8 cellular contexts compared by ENCODE assay signal in the genomic region with DNA sequence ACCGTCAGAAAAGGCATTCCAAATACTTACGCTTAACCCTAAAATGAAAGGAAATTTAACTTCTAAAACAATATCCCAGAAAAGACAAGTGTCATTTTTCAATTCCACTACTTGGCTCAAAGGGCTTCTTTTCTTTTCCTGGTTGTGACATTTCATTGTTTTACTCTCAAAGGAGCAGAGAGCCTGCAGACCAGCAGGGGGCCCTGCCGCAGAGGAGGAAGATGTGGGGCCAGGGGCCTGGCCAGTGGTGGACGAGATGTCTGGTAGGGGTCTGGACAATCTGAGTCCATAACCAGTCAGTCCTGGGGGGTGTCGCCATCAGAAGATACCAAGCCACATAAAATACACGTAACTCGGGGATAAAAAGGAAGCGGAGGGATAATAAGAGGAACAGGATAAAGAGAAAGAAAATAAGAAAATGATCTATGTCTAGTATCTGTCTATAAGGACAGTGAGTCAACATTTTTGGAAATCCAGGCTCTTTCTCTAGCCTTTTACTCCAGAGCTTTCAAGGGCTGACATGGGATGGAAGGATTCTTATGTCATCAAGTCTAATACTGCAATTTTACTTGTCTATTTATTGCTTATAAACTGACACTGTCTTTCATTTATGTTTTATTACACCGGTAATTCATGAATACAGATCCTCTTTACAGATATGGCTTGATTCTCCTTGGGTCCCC. TPM values are rescaled to one million over a fixed set of nuclear protein-coding genes. Genes with fewer than 3 reads are reported as not detected.
DNase-seq lines count a peak whose midpoint lies in the region; ATAC-seq and TF ChIP-seq lines count a peak whose summit lies in the region.

No MANE protein-coding gene starts in this region.

- H3K79me2 ChIP-seq in KMS-11 (ENCODE audit: insufficient read depth, low read depth) = no peaks in the 10 kb centered on the region

- no peak overlapping the region for H3K9ac ChIP-seq in KMS-11

- CTCF ChIA-PET in Calu3 (lab: Charles Lee) = no interaction called here

- H3K9me3 ChIP-seq in right atrium auricular region = no peaks in the 10 kb centered on the region

- no peak overlapping the region for H3K4me2 ChIP-seq in KMS-11

- H3K27me3 ChIP-seq in KMS-11 (ENCODE audit: insufficient read depth, low read depth) = no peaks in the 10 kb centered on the region
- no peaks in the 10 kb centered on the region for H3K27me3 ChIP-seq in right atrium auricular region

- no peaks in the 10 kb centered on the region for H3K4me1 ChIP-seq in KMS-11 (ENCODE audit: low read depth, poor library complexity, severe bottlenecking)
- peaks cover 0 to 5% of the 10 kb centered on the region in 2 donors for H3K4me1 ChIP-seq in right atrium auricular region

- BruUV-seq in Calu3 (replicated peaks; lab: Mats Ljungman, UMichigan) = no TSS peak

- no peak overlapping the region for H3K4me3 Mint-ChIP-seq in Calu3 (ENCODE audit: low read depth, unreplicated experiment)

- H3K27ac ChIP-seq in KMS-11 (no peak overlapping the region), right atrium auricular region (no peak overlapping the region)

- H3K36me3 ChIP-seq in KMS-11 (ENCODE audit: insufficient read depth) (no peaks in the 10 kb centered on the region), right atrium auricular region (no peaks in the 10 kb centered on the region)

- DNase-seq in Calu3 (peak; percentile 18), right atrium auricular region (ENCODE audit: low spot score) (no peak), NCI-H2171 (lab: John Stamatoyannopoulos, UW) (no peak)
- peak; percentile 44 for DNase-seq in activated naive CD4-positive, alpha-beta T cell treated with Interleukin-2 at 50 U/mL for 16 hours
- DNase-seq in stimulated activated CD4-positive, alpha-beta T cell treated with anti-CD3 and anti-CD28 coated beads, Interleukin-4, amount 100 ng/mL, for 1 hour = peak; percentile 46

- H3K27ac Mint-ChIP-seq in Calu3 (ENCODE audit: unreplicated experiment) = peak overlapping the region; percentile 51

- no peaks in the 10 kb centered on the region for H3K27me3 Mint-ChIP-seq in Calu3 (ENCODE audit: unreplicated experiment)

- intact Hi-C loops in Calu3 (cut with micrococcal nuclease; ENCODE audit: unreplicated experiment) = no loop called here

- no peaks in the 10 kb centered on the region for H4K20me1 ChIP-seq in KMS-11 (ENCODE audit: insufficient read depth)

- ATAC-seq in HG03469 (IDR thresholded peaks at IDR 0.05; ENCODE audit: unreplicated experiment) = no peak
- no peak for ATAC-seq in HG03460 (IDR thresholded peaks at IDR 0.05; ENCODE audit: unreplicated experiment)

- H3K36me3 Mint-ChIP-seq in Calu3 (ENCODE audit: insufficient read depth, unreplicated experiment) = no peaks in the 10 kb centered on the region

- peak; percentile 29 for TF ChIP-seq CTCF in Calu3 (IDR thresholded peaks at IDR 0.05; ENCODE audit: unreplicated experiment)
- peak; percentile 64 for TF ChIP-seq CTCF in KMS-11 (conservative IDR thresholded peaks at IDR 0.05; ENCODE audit: low read depth, low read length)
- TF ChIP-seq CTCF in right atrium auricular region (IDR thresholded peaks at IDR 0.05) = peak; percentile 15 to 63

- no peak overlapping the region for H3K4me3 ChIP-seq in KMS-11 (IDR thresholded peaks at IDR 0.05; ENCODE audit: insufficient read depth, low read depth, low read length)
- no peak overlapping the region for H3K4me3 ChIP-seq in right atrium auricular region

- no peaks in the 10 kb centered on the region for H3K4me1 Mint-ChIP-seq in Calu3 (ENCODE audit: low read depth, unreplicated experiment)

- no peak overlapping the region for H2AFZ ChIP-seq in KMS-11 (ENCODE audit: low read depth)

- no peaks in the 10 kb centered on the region for H3K9me3 Mint-ChIP-seq in Calu3 (ENCODE audit: low read depth, unreplicated experiment)

RNA-seq across cellular contexts. Expression of gene ARHGEF3, which starts 54.2 kb away (rescaled TPM):
- 20.9 and 21.8 TPM in 2 replicates for total RNA-seq in Calu3 (2022)
- total RNA-seq in right atrium auricular region = 10 to 100 TPM; 16.1 to 21.7 TPM

Comparison
In these comparisons a context has a peak if more than half of its experiments do, and no peak if none do; other contexts are left out.
1. DNase-seq: peak in Calu3 (single experiment), activated naive CD4-positive, alpha-beta T cell treated with Interleukin-2 at 50 U/mL for 16 hours (single experiment) and stimulated activated CD4-positive, alpha-beta T cell treated with anti-CD3 and anti-CD28 coated beads, Interleukin-4, amount 100 ng/mL, for 1 hour (single experiment); none in right atrium auricular region (single experiment) and NCI-H2171 (single experiment).
2. Peak in every context shown above with its lines, with median percentiles within 50 percentile points of each other: CTCF ChIP-seq.